9 cellular contexts compared by ENCODE assay signal in the genomic region with DNA sequence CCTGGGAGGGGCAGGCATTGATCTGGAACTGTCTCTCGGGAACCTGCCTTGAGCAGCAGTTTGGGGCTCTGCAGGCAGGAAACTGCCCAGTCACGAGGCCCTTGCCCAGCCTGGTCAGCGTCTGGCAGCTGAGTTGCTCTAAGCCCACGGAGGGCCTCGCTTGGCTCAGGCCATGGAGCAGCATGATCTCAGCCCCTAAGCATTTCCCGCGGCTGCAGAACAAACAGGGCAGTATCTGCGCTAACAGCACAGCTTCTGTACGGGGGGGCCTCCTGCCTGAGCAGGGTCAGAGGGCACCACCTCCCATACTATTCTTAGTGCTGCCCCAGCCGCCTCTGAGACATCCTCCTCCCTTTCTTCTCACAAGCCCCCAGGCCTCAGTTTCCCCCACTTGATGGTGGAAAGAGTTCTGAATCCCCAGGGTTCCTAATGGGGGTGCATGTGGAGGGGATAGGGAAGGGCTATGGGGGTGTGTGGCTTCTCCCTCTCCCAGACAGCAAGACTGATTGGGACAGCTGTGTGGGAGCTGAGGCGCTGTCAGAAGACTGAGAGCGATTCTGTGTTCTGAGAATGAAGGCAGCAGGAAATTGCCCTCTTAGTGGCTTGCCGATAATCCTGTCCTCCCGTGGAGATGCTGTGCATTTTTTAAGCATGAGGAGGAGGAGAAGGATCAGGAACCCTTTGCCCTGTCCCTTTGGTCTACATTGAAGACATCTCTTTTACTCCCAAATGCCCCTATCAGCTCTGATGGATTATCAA. TPM values are rescaled to one million over a fixed set of nuclear protein-coding genes. Genes with fewer than 3 reads are reported as not detected.
DNase-seq lines count a peak whose midpoint lies in the region; ATAC-seq and TF ChIP-seq lines count a peak whose summit lies in the region.
"Had no signal": no experiment of that assay in that cellular context is flagged by ENCODE, and none has a peak within 500 bp of the region (broad histone marks: within the 10 kb centered on the region; RNA-seq: fewer than 3 reads in every experiment).

No MANE protein-coding gene starts in this region.

- H3K4me3 Mint-ChIP-seq in Caco-2 (ENCODE audit: unreplicated experiment), result no peak overlapping the region
- no peak overlapping the region for H3K4me3 Mint-ChIP-seq in activated CD8-positive, alpha-beta T cell treated with anti-CD3 and anti-CD28 coated beads, Interleukin-2, amount 10 ng/mL, durations not matched to agents 7 days and 5 days

- intact Hi-C loops in Caco-2 (cut with micrococcal nuclease; ENCODE audit: unreplicated experiment), result no loop called here
- intact Hi-C loops in right cardiac atrium (cut with DNase I), result no loop called here
- intact Hi-C loops in psoas muscle (cut with DNase I), result loop anchor here in 1 of 2 donors (5.0 kb wide), 1 partner anchor 536 kb away; no protein-coding TSS in a partner anchor

- no peaks in the 10 kb centered on the region for H3K27me3 ChIP-seq in Caco-2 (replicated peaks; ENCODE audit: control insufficient read depth, insufficient read depth, low read length)
- no peaks in the 10 kb centered on the region for H3K27me3 ChIP-seq in right cardiac atrium (ENCODE audit: control insufficient read depth, insufficient read depth)
- no peaks in the 10 kb centered on the region for H3K27me3 ChIP-seq in psoas muscle (ENCODE audit: insufficient read depth in 3 of 3, low read length in 2 of 3)

- no peaks in the 10 kb centered on the region for H3K4me1 Mint-ChIP-seq in Caco-2 (ENCODE audit: low read depth, unreplicated experiment)
- no peaks in the 10 kb centered on the region for H3K4me1 Mint-ChIP-seq in activated CD8-positive, alpha-beta T cell treated with anti-CD3 and anti-CD28 coated beads, Interleukin-2, amount 10 ng/mL, durations not matched to agents 7 days and 5 days (ENCODE audit: low read depth)

- no peaks in the 10 kb centered on the region for H3K36me3 Mint-ChIP-seq in Caco-2 (ENCODE audit: insufficient read depth, unreplicated experiment)
- no peaks in the 10 kb centered on the region for H3K36me3 Mint-ChIP-seq in activated CD8-positive, alpha-beta T cell treated with anti-CD3 and anti-CD28 coated beads, Interleukin-2, amount 10 ng/mL, durations not matched to agents 7 days and 5 days (ENCODE audit: low read depth)

- H3K27ac ChIP-seq in right cardiac atrium (ENCODE audit: low read length) (peak overlapping the region; percentile 71), psoas muscle (peak overlapping the region; percentile 83)
- H3K27ac ChIP-seq: HL-60 had no signal

- POLR2A ChIA-PET in Caco-2 (lab: Charles Lee), result no interaction called here
- POLR2A ChIA-PET in activated CD8-positive, alpha-beta T cell treated with anti-CD3 and anti-CD28 coated beads, Interleukin-2, amount 10 ng/mL, durations not matched to agents 7 days and 5 days (lab: Charles Lee), result no interaction called here

- no peaks in the 10 kb centered on the region for H3K9me3 ChIP-seq in Caco-2
- H3K9me3 ChIP-seq in right cardiac atrium (ENCODE audit: control insufficient read depth, low read length), result no peaks in the 10 kb centered on the region
- H3K9me3 ChIP-seq in psoas muscle, result no peaks in the 10 kb centered on the region

- TF ChIP-seq CTCF in Caco-2 (IDR thresholded peaks at IDR 0.05; ENCODE audit: insufficient read depth in 1 of 2, low read depth in 1 of 2, low read length in 1 of 2, severe bottlenecking in 1 of 2, unreplicated experiment in 1 of 2) (no peak), psoas muscle (IDR thresholded peaks at IDR 0.05) (no peak)

- CTCF ChIA-PET in Caco-2 (lab: Charles Lee), result no interaction called here
- CTCF ChIA-PET in activated CD8-positive, alpha-beta T cell treated with anti-CD3 and anti-CD28 coated beads, Interleukin-2, amount 10 ng/mL, durations not matched to agents 7 days and 5 days (lab: Charles Lee), result no interaction called here

- H3K36me3 ChIP-seq in Caco-2 (ENCODE audit: control insufficient read depth, insufficient read depth, low read length) (no peaks in the 10 kb centered on the region), psoas muscle (ENCODE audit: insufficient read depth in 1 of 2, low read depth in 1 of 2) (peaks cover 0 to 24% of the 10 kb centered on the region in 2 donors)

- no peak overlapping the region for H3K27ac Mint-ChIP-seq in Caco-2 (ENCODE audit: unreplicated experiment)
- H3K27ac Mint-ChIP-seq in activated CD8-positive, alpha-beta T cell treated with anti-CD3 and anti-CD28 coated beads, Interleukin-2, amount 10 ng/mL, durations not matched to agents 7 days and 5 days, result no peak overlapping the region

- DNase-seq in Caco-2 (peak; percentile 28 to 65), astrocyte of the hippocampus (ENCODE audit: low read depth, low spot score) (peak; percentile 93), right cardiac atrium (peak; percentile 87 to 93 (median 93)), psoas muscle (peak; percentile 77 to 92), NCI-H187 treated with DMSO at 0.1 percent for 48 hours (lab: John Stamatoyannopoulos, UW) (no peak)
- no peak for DNase-seq in activated CD8-positive, alpha-beta T cell treated with anti-CD3 and anti-CD28 coated beads, Interleukin-2, amount 10 ng/mL, durations not matched to agents 7 days and 5 days

- ATAC-seq in right cardiac atrium (peak; percentile 95 to 97), psoas muscle (peak; percentile 85 to 93 (median 90)), GM18502 (IDR thresholded peaks at IDR 0.05; ENCODE audit: poor library complexity, unreplicated experiment) (no peak), HG03108 (IDR thresholded peaks at IDR 0.05; ENCODE audit: unreplicated experiment) (no peak)
- ATAC-seq in activated CD8-positive, alpha-beta T cell treated with anti-CD3 and anti-CD28 coated beads, Interleukin-2, amount 10 ng/mL, durations not matched to agents 7 days and 5 days, result no peak

- H3K4me1 ChIP-seq in Caco-2 (peaks cover 14% of the 10 kb centered on the region; the same call in 1 of the 2 replicates), right cardiac atrium (ENCODE audit: control insufficient read depth, insufficient read depth, low read length) (peaks cover 14% of the 10 kb centered on the region), psoas muscle (peaks cover 41% of the 10 kb centered on the region)

- no peaks in the 10 kb centered on the region for H3K9me3 Mint-ChIP-seq in Caco-2 (ENCODE audit: unreplicated experiment)
- H3K9me3 Mint-ChIP-seq in activated CD8-positive, alpha-beta T cell treated with anti-CD3 and anti-CD28 coated beads, Interleukin-2, amount 10 ng/mL, durations not matched to agents 7 days and 5 days (ENCODE audit: insufficient read depth), result no peaks in the 10 kb centered on the region

- no peaks in the 10 kb centered on the region for H3K27me3 Mint-ChIP-seq in Caco-2 (ENCODE audit: insufficient read depth, unreplicated experiment)
- peaks cover 5% of the 10 kb centered on the region for H3K27me3 Mint-ChIP-seq in activated CD8-positive, alpha-beta T cell treated with anti-CD3 and anti-CD28 coated beads, Interleukin-2, amount 10 ng/mL, durations not matched to agents 7 days and 5 days (ENCODE audit: low read depth)

- WGBS in right cardiac atrium, result 20% methylated on average over 14 of the region's 14 CpGs
- 3 to 21% (median 15%) methylated on average over 12 to 14 of the region's 14 CpGs for WGBS in psoas muscle, 3 donors

- BruUV-seq in Caco-2 (replicated peaks; lab: Mats Ljungman, UMichigan), result no TSS peak

- no peak overlapping the region for H3K4me3 ChIP-seq in Caco-2 (ENCODE audit: low read depth, low read length)
- no peak overlapping the region for H3K4me3 ChIP-seq in right cardiac atrium (ENCODE audit: low read length)
- H3K4me3 ChIP-seq in psoas muscle, result no peak overlapping the region

RNA-seq across cellular contexts. Expression of gene MOCS1, which starts 46.4 kb away (rescaled TPM):
- total RNA-seq in Caco-2 (2022) (43.4 and 44.7 TPM in 2 replicates), right cardiac atrium (10 to 100 TPM; 17.2 to 24.1 (median 21.9) TPM), psoas muscle (10 to 100 TPM; 24.2 to 44.2 (median 36.4) TPM)
- polyA plus RNA-seq in right cardiac atrium (22.4 TPM), psoas muscle (10 to 100 TPM; 17.3 to 32.5 (median 17.4) TPM)
- total RNA-seq in activated CD8-positive, alpha-beta T cell treated with anti-CD3 and anti-CD28 coated beads, Interleukin-2, amount 10 ng/mL, durations not matched to agents 7 days and 5 days, result not detected

Comparison
In these comparisons a context has a peak if more than half of its experiments do, and no peak if none do; other contexts are left out.
1. DNase-seq: peak in Caco-2 (2 of 2), astrocyte of the hippocampus (single experiment), right cardiac atrium (3 of 3) and psoas muscle (2 of 2); none in activated CD8-positive, alpha-beta T cell treated with anti-CD3 and anti-CD28 coated beads, Interleukin-2, amount 10 ng/mL, durations not matched to agents 7 days and 5 days (single experiment) and NCI-H187 treated with DMSO at 0.1 percent for 48 hours (single experiment).
2. ATAC-seq: peak in right cardiac atrium (2 of 2) and psoas muscle (4 of 4); none in GM18502 (single experiment), HG03108 (single experiment) and activated CD8-positive, alpha-beta T cell treated with anti-CD3 and anti-CD28 coated beads, Interleukin-2, amount 10 ng/mL, durations not matched to agents 7 days and 5 days (single experiment).
3. RNA of gene MOCS1, which starts 46.4 kb away (total RNA-seq): 43.4 to 44.7 TPM in Caco-2, 24.2 to 44.2 TPM in psoas muscle and 17.2 to 24.1 TPM in right cardiac atrium; not detected in activated CD8-positive, alpha-beta T cell treated with anti-CD3 and anti-CD28 coated beads, Interleukin-2, amount 10 ng/mL, durations not matched to agents 7 days and 5 days; every median in the first group is over 10 times any median in the second.